Comparison of ENCODE assay signal across 1 cellular context in the genomic region with DNA sequence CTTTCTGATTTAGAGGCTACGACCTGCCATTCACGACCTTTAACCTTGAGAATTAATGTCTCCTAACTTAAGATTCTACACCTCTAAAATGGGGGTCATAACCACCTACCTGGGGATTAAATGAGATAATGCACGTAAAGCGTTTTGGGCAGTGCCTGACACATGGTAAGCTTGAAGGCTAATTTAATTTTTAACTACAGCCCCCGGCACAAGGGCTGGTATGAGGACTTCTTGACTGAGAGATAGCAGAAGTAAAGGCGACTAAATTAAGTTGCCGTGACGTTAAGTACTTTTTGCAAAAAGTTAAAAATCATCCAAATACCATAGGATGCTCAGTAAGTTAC.
A peak's percentile ranks its signal among the peaks of the same experiment; 100 is the strongest.
TF ChIP-seq lines count a peak whose summit lies in the region.

No MANE protein-coding gene starts in this region.

TF ChIP-seq in GM12878, 131 proteins besides CTCF, POLR2A, EP300 and RAD21 (continued from another document):
- no peak for TF ChIP-seq MYC (IDR thresholded peaks at IDR 0.05; ENCODE audit: insufficient read depth, insufficient read length, insufficient replicate concordance, low read length, severe bottlenecking)
- no peak for TF ChIP-seq NR2C2 (IDR thresholded peaks at IDR 0.05; ENCODE audit: borderline replicate concordance, control insufficient read depth, insufficient read length, low read depth)
- no peak for TF ChIP-seq YY1 (IDR thresholded peaks at IDR 0.05; ENCODE audit: low read depth, low read length)
- TF ChIP-seq BRCA1 (IDR thresholded peaks at IDR 0.05; ENCODE audit: low read depth, low read length): no peak
- no peak for TF ChIP-seq JUNB (IDR thresholded peaks at IDR 0.05)
- no peak for TF ChIP-seq HSF1 (IDR thresholded peaks at IDR 0.05; ENCODE audit: low read depth, low read length)
- no peak for TF ChIP-seq RAD51 (IDR thresholded peaks at IDR 0.05)
- TF ChIP-seq, protein P1, sequence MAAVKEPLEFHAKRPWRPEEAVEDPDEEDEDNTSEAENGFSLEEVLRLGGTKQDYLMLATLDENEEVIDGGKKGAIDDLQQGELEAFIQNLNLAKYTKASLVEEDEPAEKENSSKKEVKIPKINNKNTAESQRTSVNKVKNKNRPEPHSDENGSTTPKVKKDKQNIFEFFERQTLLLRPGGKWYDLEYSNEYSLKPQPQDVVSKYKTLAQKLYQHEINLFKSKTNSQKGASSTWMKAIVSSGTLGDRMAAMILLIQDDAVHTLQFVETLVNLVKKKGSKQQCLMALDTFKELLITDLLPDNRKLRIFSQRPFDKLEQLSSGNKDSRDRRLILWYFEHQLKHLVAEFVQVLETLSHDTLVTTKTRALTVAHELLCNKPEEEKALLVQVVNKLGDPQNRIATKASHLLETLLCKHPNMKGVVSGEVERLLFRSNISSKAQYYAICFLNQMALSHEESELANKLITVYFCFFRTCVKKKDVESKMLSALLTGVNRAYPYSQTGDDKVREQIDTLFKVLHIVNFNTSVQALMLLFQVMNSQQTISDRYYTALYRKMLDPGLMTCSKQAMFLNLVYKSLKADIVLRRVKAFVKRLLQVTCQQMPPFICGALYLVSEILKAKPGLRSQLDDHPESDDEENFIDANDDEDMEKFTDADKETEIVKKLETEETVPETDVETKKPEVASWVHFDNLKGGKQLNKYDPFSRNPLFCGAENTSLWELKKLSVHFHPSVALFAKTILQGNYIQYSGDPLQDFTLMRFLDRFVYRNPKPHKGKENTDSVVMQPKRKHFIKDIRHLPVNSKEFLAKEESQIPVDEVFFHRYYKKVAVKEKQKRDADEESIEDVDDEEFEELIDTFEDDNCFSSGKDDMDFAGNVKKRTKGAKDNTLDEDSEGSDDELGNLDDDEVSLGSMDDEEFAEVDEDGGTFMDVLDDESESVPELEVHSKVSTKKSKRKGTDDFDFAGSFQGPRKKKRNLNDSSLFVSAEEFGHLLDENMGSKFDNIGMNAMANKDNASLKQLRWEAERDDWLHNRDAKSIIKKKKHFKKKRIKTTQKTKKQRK (IDR thresholded peaks at IDR 0.05; ENCODE audit: low read depth, low read length): no peak
- no peak for TF ChIP-seq STAT1 (conservative IDR thresholded peaks at IDR 0.05)
- no peak for TF ChIP-seq MEF2A (IDR thresholded peaks at IDR 0.05; ENCODE audit: insufficient read depth, low read depth, low read length)
- 0 out of 2 replicates have a peak, but pooled peaks have one; percentile 7 for TF ChIP-seq DPF2 (IDR thresholded peaks at IDR 0.05)
- TF ChIP-seq, protein P2, sequence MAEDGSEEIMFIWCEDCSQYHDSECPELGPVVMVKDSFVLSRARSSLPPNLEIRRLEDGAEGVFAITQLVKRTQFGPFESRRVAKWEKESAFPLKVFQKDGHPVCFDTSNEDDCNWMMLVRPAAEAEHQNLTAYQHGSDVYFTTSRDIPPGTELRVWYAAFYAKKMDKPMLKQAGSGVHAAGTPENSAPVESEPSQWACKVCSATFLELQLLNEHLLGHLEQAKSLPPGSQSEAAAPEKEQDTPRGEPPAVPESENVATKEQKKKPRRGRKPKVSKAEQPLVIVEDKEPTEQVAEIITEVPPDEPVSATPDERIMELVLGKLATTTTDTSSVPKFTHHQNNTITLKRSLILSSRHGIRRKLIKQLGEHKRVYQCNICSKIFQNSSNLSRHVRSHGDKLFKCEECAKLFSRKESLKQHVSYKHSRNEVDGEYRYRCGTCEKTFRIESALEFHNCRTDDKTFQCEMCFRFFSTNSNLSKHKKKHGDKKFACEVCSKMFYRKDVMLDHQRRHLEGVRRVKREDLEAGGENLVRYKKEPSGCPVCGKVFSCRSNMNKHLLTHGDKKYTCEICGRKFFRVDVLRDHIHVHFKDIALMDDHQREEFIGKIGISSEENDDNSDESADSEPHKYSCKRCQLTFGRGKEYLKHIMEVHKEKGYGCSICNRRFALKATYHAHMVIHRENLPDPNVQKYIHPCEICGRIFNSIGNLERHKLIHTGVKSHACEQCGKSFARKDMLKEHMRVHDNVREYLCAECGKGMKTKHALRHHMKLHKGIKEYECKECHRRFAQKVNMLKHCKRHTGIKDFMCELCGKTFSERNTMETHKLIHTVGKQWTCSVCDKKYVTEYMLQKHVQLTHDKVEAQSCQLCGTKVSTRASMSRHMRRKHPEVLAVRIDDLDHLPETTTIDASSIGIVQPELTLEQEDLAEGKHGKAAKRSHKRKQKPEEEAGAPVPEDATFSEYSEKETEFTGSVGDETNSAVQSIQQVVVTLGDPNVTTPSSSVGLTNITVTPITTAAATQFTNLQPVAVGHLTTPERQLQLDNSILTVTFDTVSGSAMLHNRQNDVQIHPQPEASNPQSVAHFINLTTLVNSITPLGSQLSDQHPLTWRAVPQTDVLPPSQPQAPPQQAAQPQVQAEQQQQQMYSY (CRISPR knock-in tag; IDR thresholded peaks at IDR 0.05): no peak
- no peak for TF ChIP-seq HDAC6 (IDR thresholded peaks at IDR 0.05; ENCODE audit: unreplicated experiment)
- TF ChIP-seq RCOR1 (conservative IDR thresholded peaks at IDR 0.05; ENCODE audit: low read depth, low read length): no peak
- no peak for TF ChIP-seq CHD2 (IDR thresholded peaks at IDR 0.05; ENCODE audit: borderline replicate concordance, low read depth, low read length)
- TF ChIP-seq ZNF24 (IDR thresholded peaks at IDR 0.05): 0 out of 2 replicates have a peak, but pooled peaks have one; percentile 3
- peak; percentile 44 for TF ChIP-seq NR2C1 (IDR thresholded peaks at IDR 0.05)
- no peak for TF ChIP-seq WRNIP1 (IDR thresholded peaks at IDR 0.05; ENCODE audit: borderline replicate concordance, low read depth, low read length)
- no peak for TF ChIP-seq CBFB (IDR thresholded peaks at IDR 0.05; ENCODE audit: low read depth)
TF ChIP-seq in GM12878: peak in this region for 4.
